11 cellular contexts compared by ENCODE assay signal in genomic region chr19:51136891-51137551, GRCh38. TPM values are rescaled to one million over a fixed set of nuclear protein-coding genes. Genes with fewer than 3 reads are reported as not detected.
A peak's percentile ranks its signal among the peaks of the same experiment; 100 is the strongest.
DNase-seq lines count a peak whose midpoint lies in the region; ATAC-seq, FAIRE-seq and TF ChIP-seq lines count a peak whose summit lies in the region.
"Had no signal": no experiment of that assay in that cellular context is flagged by ENCODE, and none has a peak within 500 bp of the region (broad histone marks: within the 10 kb centered on the region; RNA-seq: fewer than 3 reads in every experiment).

No MANE protein-coding gene starts in this region.

- TF ChIP-seq CTCF in uterus (IDR thresholded peaks at IDR 0.05), result no peak

- TF ChIP-seq POLR2A in uterus (IDR thresholded peaks at IDR 0.05), result no peak
- no peak for TF ChIP-seq POLR2A in GM12892 (IDR thresholded peaks at IDR 0.05; ENCODE audit: low read depth, low read length)

- no peak overlapping the region for H3K4me3 ChIP-seq in uterus
- H3K4me3 ChIP-seq: colonic mucosa, SK-N-MC had no signal

- no peak for FAIRE-seq in GM12892 (lab: Jason Lieb, UNC)

- no peaks in the 10 kb centered on the region for H3K36me3 ChIP-seq in uterus
- H3K36me3 ChIP-seq: colonic mucosa had no signal

- H3K27me3 ChIP-seq in uterus, result no peaks in the 10 kb centered on the region
- H3K27me3 ChIP-seq: colonic mucosa had no signal

- DNase-seq in GF-D8 (lab: John Stamatoyannopoulos, UW) (peak; percentile 72), OCI-M1 (lab: John Stamatoyannopoulos, UW) (peak; percentile 43), left cardiac atrium (no peak), pons (ENCODE audit: low spot score) (peak; percentile 50), uterus (no peak), GM12892 (ENCODE audit: insufficient read length) (no peak), COR-L47 (lab: John Stamatoyannopoulos, UW) (no peak)
- DNase-seq: activated T-cell treated with anti-CD3 and anti-CD28 coated beads for 4 hours, colonic mucosa had no signal

- no peaks in the 10 kb centered on the region for H3K4me1 ChIP-seq in uterus
- H3K4me1 ChIP-seq: colonic mucosa had no signal

- no peaks in the 10 kb centered on the region for H3K9me3 ChIP-seq in uterus
- H3K9me3 ChIP-seq: colonic mucosa had no signal

- ATAC-seq in left cardiac atrium, result peak; percentile 34 to 62
- no peak for ATAC-seq in GM18868 (IDR thresholded peaks at IDR 0.05; ENCODE audit: unreplicated experiment)

- H3K27ac ChIP-seq in uterus, result no peak overlapping the region
- H3K27ac ChIP-seq: colonic mucosa, SK-N-MC had no signal

- intact Hi-C loops in left cardiac atrium (cut with DNase I) (no loop called here), uterus (cut with DNase I; ENCODE audit: low total_unique reads) (no loop called here)

RNA-seq across cellular contexts. Expression of gene SIGLEC7, which starts 5.1 kb away (rescaled TPM):
- total RNA-seq in left cardiac atrium, result 1 to 10 TPM; 1.6 to 2.2 TPM
- total RNA-seq in uterus, result under 1 TPM in 2 of 4 donors, not detected in 2; 0.14 to 0.59 TPM
- polyA plus RNA-seq in GM12892 (2012; ENCODE audit: missing spikeins), result not detected

RNA-seq across cellular contexts. Expression of gene SIGLEC9, which starts 12.3 kb away (rescaled TPM):
- total RNA-seq in left cardiac atrium (1 to 10 TPM; 5.1 to 6.6 TPM), uterus (1 to 10 TPM in 3 of 4 donors, under 1 TPM in 1; 0.51 to 2.6 (median 1.7) TPM)
- not detected for polyA plus RNA-seq in GM12892 (2012; ENCODE audit: missing spikeins)

RNA-seq across cellular contexts. Expression of gene CTU1, which starts 28.8 kb away (rescaled TPM):
- 1 to 10 TPM; 5.3 to 6.0 TPM for total RNA-seq in left cardiac atrium
- 10 to 100 TPM in 1 of 4 donors, 1 to 10 TPM in 2, not detected in 1; 7.8 to 27.7 (median 8.4) TPM for total RNA-seq in uterus
- 0.68 TPM for polyA plus RNA-seq in GM12892 (2012; ENCODE audit: missing spikeins)

RNA-seq across cellular contexts. Expression of gene KLK14, which starts 54.3 kb away (rescaled TPM):
- total RNA-seq in left cardiac atrium, result under 1 TPM; 0.21 to 0.31 TPM
- total RNA-seq in uterus, result under 1 TPM in 1 of 4 donors, not detected in 3; 0.76 TPM
- polyA plus RNA-seq in GM12892 (2012; ENCODE audit: missing spikeins), result not detected

Comparison
In these comparisons a context has a peak if more than half of its experiments do, and no peak if none do; other contexts are left out.
1. DNase-seq: peak in GF-D8 (single experiment), OCI-M1 (single experiment) and pons (single experiment); none in left cardiac atrium (single experiment), uterus (0 of 2), GM12892 (single experiment) and COR-L47 (single experiment).